1 cellular context compared by ENCODE assay signal in the genomic region with DNA sequence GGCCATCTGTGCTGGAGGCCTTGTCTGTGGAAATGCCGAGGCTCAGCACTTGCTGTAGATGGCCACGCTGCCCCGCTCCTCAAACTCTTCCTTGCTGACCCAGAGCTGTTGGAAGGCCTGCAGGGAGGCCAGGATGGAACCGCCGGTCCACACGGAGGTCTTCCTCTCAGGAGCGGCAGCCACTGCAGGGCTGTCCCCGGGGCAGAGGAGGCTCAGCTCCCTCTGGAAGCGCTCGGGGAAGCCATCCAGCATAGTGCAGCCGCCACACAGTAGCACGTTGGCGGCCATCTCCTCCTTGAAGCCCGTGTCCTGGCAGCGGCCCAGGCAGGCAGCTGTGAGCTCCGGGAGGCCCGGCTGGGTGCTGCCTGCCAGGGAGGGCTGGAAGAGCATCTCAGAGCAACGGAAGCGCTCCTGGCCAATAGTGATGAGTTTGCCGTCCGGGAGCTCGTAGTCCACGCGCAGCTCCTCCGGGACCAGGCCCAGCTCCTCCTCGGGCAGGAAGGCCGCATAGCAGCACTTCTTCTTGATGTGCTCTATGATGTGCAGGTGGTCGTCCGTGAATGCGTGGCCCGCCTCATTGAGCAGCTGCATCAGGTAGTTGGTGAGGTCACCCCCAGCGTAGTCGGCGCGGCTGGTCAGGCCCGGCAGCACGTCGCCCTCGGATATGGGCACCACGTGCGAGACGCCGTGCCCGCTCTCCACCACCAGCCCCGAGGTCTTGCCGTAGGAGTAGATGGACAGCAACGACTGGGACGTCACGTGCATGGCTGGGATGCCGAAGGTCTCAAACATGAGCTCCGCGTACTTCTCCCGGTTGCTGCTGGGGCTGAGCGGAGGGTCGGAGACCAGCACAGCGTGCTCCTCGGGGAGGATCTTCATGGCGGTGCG.
TF ChIP-seq lines count a peak whose summit lies in the region.

No MANE protein-coding gene starts in this region.

TF ChIP-seq in H1, 55 proteins besides CTCF, POLR2A, EP300 and RAD21:
- TF ChIP-seq TAF7 (optimal IDR thresholded peaks at IDR 0.05; ENCODE audit: borderline replicate concordance, low read depth, low read length) = no peak
- no peak for TF ChIP-seq POU5F1 (IDR thresholded peaks at IDR 0.05; ENCODE audit: low read depth, low read length)
- TF ChIP-seq EGR1 (IDR thresholded peaks at IDR 0.05; ENCODE audit: borderline replicate concordance, low read depth, low read length) = no peak
- no peak for TF ChIP-seq BCL11A (IDR thresholded peaks at IDR 0.05; ENCODE audit: low read depth in 2 of 2, low read length in 2 of 2)
- no peak for TF ChIP-seq CEBPB (IDR thresholded peaks at IDR 0.05; ENCODE audit: low read depth, low read length)
- TF ChIP-seq, protein P1, sequence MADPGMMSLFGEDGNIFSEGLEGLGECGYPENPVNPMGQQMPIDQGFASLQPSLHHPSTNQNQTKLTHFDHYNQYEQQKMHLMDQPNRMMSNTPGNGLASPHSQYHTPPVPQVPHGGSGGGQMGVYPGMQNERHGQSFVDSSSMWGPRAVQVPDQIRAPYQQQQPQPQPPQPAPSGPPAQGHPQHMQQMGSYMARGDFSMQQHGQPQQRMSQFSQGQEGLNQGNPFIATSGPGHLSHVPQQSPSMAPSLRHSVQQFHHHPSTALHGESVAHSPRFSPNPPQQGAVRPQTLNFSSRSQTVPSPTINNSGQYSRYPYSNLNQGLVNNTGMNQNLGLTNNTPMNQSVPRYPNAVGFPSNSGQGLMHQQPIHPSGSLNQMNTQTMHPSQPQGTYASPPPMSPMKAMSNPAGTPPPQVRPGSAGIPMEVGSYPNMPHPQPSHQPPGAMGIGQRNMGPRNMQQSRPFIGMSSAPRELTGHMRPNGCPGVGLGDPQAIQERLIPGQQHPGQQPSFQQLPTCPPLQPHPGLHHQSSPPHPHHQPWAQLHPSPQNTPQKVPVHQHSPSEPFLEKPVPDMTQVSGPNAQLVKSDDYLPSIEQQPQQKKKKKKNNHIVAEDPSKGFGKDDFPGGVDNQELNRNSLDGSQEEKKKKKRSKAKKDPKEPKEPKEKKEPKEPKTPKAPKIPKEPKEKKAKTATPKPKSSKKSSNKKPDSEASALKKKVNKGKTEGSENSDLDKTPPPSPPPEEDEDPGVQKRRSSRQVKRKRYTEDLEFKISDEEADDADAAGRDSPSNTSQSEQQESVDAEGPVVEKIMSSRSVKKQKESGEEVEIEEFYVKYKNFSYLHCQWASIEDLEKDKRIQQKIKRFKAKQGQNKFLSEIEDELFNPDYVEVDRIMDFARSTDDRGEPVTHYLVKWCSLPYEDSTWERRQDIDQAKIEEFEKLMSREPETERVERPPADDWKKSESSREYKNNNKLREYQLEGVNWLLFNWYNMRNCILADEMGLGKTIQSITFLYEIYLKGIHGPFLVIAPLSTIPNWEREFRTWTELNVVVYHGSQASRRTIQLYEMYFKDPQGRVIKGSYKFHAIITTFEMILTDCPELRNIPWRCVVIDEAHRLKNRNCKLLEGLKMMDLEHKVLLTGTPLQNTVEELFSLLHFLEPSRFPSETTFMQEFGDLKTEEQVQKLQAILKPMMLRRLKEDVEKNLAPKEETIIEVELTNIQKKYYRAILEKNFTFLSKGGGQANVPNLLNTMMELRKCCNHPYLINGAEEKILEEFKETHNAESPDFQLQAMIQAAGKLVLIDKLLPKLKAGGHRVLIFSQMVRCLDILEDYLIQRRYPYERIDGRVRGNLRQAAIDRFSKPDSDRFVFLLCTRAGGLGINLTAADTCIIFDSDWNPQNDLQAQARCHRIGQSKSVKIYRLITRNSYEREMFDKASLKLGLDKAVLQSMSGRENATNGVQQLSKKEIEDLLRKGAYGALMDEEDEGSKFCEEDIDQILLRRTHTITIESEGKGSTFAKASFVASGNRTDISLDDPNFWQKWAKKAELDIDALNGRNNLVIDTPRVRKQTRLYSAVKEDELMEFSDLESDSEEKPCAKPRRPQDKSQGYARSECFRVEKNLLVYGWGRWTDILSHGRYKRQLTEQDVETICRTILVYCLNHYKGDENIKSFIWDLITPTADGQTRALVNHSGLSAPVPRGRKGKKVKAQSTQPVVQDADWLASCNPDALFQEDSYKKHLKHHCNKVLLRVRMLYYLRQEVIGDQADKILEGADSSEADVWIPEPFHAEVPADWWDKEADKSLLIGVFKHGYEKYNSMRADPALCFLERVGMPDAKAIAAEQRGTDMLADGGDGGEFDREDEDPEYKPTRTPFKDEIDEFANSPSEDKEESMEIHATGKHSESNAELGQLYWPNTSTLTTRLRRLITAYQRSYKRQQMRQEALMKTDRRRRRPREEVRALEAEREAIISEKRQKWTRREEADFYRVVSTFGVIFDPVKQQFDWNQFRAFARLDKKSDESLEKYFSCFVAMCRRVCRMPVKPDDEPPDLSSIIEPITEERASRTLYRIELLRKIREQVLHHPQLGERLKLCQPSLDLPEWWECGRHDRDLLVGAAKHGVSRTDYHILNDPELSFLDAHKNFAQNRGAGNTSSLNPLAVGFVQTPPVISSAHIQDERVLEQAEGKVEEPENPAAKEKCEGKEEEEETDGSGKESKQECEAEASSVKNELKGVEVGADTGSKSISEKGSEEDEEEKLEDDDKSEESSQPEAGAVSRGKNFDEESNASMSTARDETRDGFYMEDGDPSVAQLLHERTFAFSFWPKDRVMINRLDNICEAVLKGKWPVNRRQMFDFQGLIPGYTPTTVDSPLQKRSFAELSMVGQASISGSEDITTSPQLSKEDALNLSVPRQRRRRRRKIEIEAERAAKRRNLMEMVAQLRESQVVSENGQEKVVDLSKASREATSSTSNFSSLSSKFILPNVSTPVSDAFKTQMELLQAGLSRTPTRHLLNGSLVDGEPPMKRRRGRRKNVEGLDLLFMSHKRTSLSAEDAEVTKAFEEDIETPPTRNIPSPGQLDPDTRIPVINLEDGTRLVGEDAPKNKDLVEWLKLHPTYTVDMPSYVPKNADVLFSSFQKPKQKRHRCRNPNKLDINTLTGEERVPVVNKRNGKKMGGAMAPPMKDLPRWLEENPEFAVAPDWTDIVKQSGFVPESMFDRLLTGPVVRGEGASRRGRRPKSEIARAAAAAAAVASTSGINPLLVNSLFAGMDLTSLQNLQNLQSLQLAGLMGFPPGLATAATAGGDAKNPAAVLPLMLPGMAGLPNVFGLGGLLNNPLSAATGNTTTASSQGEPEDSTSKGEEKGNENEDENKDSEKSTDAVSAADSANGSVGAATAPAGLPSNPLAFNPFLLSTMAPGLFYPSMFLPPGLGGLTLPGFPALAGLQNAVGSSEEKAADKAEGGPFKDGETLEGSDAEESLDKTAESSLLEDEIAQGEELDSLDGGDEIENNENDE (IDR thresholded peaks at IDR 0.05; ENCODE audit: insufficient replicate concordance, low read length) = no peak
- no peak for TF ChIP-seq KDM4A (IDR thresholded peaks at IDR 0.05; ENCODE audit: low read depth, low read length, severe bottlenecking)
- TF ChIP-seq KDM1A (IDR thresholded peaks at IDR 0.05; ENCODE audit: borderline replicate concordance, low read length) = no peak
- no peak for TF ChIP-seq RFX5 (IDR thresholded peaks at IDR 0.05; ENCODE audit: borderline replicate concordance, low read depth, low read length)
- TF ChIP-seq SIX5 (IDR thresholded peaks at IDR 0.05; ENCODE audit: low read depth, low read length) = no peak
